29 cellular contexts compared by ENCODE assay signal in the genomic region with DNA sequence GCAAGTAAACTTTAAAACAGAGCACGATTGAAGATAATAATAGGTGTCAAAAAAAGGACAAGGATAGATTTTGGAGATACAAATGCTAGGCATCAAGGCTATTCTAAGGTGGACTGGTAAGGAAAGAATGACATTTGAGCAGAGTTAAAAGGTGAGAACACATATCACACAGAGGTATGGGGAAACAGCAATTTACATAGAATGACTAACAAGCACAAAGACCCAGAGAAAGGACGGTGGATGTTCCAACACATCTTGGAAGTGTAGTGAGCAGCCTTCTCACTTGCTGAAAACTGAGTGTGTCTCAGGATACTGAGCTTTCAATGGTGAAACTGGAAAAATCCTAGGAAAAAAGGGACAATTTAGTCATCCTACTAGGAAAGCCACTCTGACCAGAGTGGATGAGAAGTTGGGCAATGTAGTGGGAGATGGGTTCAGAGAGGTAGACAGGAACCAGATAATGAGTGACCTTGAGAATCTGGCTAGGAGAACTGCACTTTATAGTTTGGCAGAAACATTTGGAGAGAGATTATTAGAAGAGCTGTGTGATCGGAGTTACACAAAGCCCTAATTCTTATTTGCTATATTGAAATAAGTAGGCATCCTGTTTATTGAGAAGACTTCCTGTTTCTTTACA.
DNase-seq lines count a peak whose midpoint lies in the region; ATAC-seq and TF ChIP-seq lines count a peak whose summit lies in the region.
"Had no signal": no experiment of that assay in that cellular context is flagged by ENCODE, and none has a peak within 500 bp of the region (broad histone marks: within the 10 kb centered on the region; RNA-seq: fewer than 3 reads in every experiment).

No MANE protein-coding gene starts in this region.

- H3K4me2 ChIP-seq in mammary epithelial cell (ENCODE audit: insufficient read depth, low read depth, low read length), result no peak overlapping the region
- H3K4me2 ChIP-seq: hepatocyte, KMS-11 had no signal

- peak; percentile 22 for DNase-seq in mammary epithelial cell
- no peak for DNase-seq in MCF 10A (ENCODE audit: unreplicated experiment)
- DNase-seq in choroid plexus epithelial cell (ENCODE audit: low read depth), result peak; percentile 60
- no peak for DNase-seq in right lobe of liver
- DNase-seq in aorta, result no peak
- no peak for DNase-seq in A673 (ENCODE audit: low spot score)
- DNase-seq in CD8-positive, alpha-beta T cell, result no peak
- DNase-seq in NCI-H510A (lab: John Stamatoyannopoulos, UW), result no peak
- DNase-seq: 8988T; activated CD4-positive, alpha-beta T cell treated with anti-CD3 and anti-CD28 coated beads for 4 hours; activated CD8-positive, alpha-beta memory T cell treated with anti-CD3 and anti-CD28 coated beads for 24 hours; activated gamma-delta T cell; DMS153; effector memory CD4-positive, alpha-beta T cell; gastrocnemius medialis; GDM1; NCI-H1436; NCI-H2081 treated with DMSO at 0.1 percent for 48 hours; NCI-H446; small intestine; stimulated activated CD4-positive, alpha-beta T cell treated with anti-CD3 and anti-CD28 coated beads, Interleukin-1b, Interleukin-23, amount 100 ng/mL, for 48 hours; stimulated activated CD8-positive, alpha-beta memory T cell treated with anti-CD3 and anti-CD28 coated beads, Interleukin-4, amount 100 ng/mL, for 48 hours; stomach; tibial artery had no signal

- H3K4me1 Mint-ChIP-seq in MCF 10A (ENCODE audit: insufficient read depth, unreplicated experiment), result peaks cover 24% of the 10 kb centered on the region
- no peaks in the 10 kb centered on the region for H3K4me1 Mint-ChIP-seq in CD8-positive, alpha-beta T cell (ENCODE audit: low read depth)

- no peaks in the 10 kb centered on the region for H3K9me3 Mint-ChIP-seq in MCF 10A (ENCODE audit: unreplicated experiment)
- H3K9me3 Mint-ChIP-seq in CD8-positive, alpha-beta T cell, result peaks cover 18% of the 10 kb centered on the region

- intact Hi-C loops in mammary epithelial cell (cut with micrococcal nuclease) (no loop called here), MCF 10A (cut with micrococcal nuclease) (no loop called here), right lobe of liver (cut with DNase I) (no loop called here), aorta (cut with DNase I) (no loop called here), A673 (cut with micrococcal nuclease; ENCODE audit: unreplicated experiment) (no loop called here)
- intact Hi-C loops in CD8-positive, alpha-beta T cell (cut with DNase I, micrococcal nuclease), result no loop called here

- H3K27me3 ChIP-seq in mammary epithelial cell (ENCODE audit: insufficient read depth, low read length) (no peaks in the 10 kb centered on the region), right lobe of liver (no peaks in the 10 kb centered on the region), aorta (ENCODE audit: control insufficient read depth in 1 of 2, insufficient read depth in 2 of 2, low read length in 1 of 2) (no peaks in the 10 kb centered on the region), A673 (replicated peaks; ENCODE audit: insufficient read depth, low read depth, low read length, poor library complexity) (peaks cover 5% of the 10 kb centered on the region)
- H3K27me3 ChIP-seq in CD8-positive, alpha-beta T cell (ENCODE audit: insufficient read depth, low read length), result no peaks in the 10 kb centered on the region
- H3K27me3 ChIP-seq: gastrocnemius medialis, hepatocyte, stomach, tibial artery had no signal

- in situ Hi-C loops in mammary epithelial cell (cut with MboI; ENCODE audit: low sequenced_read_pairs in 2 of 2), result no loop called here

- peak overlapping the region; percentile 4 for H3K27ac ChIP-seq in mammary epithelial cell (ENCODE audit: insufficient read depth, low read depth, low read length)
- no peak overlapping the region for H3K27ac ChIP-seq in right lobe of liver
- H3K27ac ChIP-seq in aorta (ENCODE audit: low read depth in 1 of 2, low read length in 2 of 2), result peak overlapping the region; percentile 43 to 57
- no peak overlapping the region for H3K27ac ChIP-seq in A673 (ENCODE audit: low read depth, low read length, poor library complexity, severe bottlenecking)
- no peak overlapping the region for H3K27ac ChIP-seq in CD8-positive, alpha-beta T cell (ENCODE audit: low read depth, low read length)
- H3K27ac ChIP-seq: gastrocnemius medialis, hepatocyte, KMS-11, stomach, tibial artery, VCaP had no signal

- dilution Hi-C loops in mammary epithelial cell (cut with HindIII; ENCODE audit: low sequenced_read_pairs), result no loop called here

- peaks cover 31% of the 10 kb centered on the region for H3K4me1 ChIP-seq in mammary epithelial cell (ENCODE audit: insufficient read depth, low read length)
- H3K4me1 ChIP-seq in right lobe of liver, result peaks cover 0 to 5% (median 0%) of the 10 kb centered on the region in 4 donors
- peaks cover 5 to 8% of the 10 kb centered on the region in 2 donors for H3K4me1 ChIP-seq in aorta (ENCODE audit: control insufficient read depth in 1 of 2, insufficient read depth in 2 of 2, low read length in 2 of 2)
- H3K4me1 ChIP-seq in A673 (ENCODE audit: insufficient read depth, low read length, poor library complexity, severe bottlenecking), result no peaks in the 10 kb centered on the region
- no peaks in the 10 kb centered on the region for H3K4me1 ChIP-seq in CD8-positive, alpha-beta T cell (ENCODE audit: insufficient read depth, low read length)
- H3K4me1 ChIP-seq: gastrocnemius medialis, HAP-1, stomach had no signal

- no peak overlapping the region for H3K4me3 ChIP-seq in mammary epithelial cell (replicated peaks in 1 of 3; ENCODE audit: insufficient read depth in 1 of 3, low read depth in 2 of 3, low read length in 3 of 3)
- no peak overlapping the region for H3K4me3 ChIP-seq in choroid plexus epithelial cell (ENCODE audit: low read depth, low read length)
- H3K4me3 ChIP-seq in right lobe of liver, result no peak overlapping the region
- no peak overlapping the region for H3K4me3 ChIP-seq in aorta (ENCODE audit: low read length in 2 of 2)
- no peak overlapping the region for H3K4me3 ChIP-seq in A673 (ENCODE audit: low read depth, low read length, poor library complexity, severe bottlenecking)
- H3K4me3 ChIP-seq in CD8-positive, alpha-beta T cell (ENCODE audit: low read depth, low read length), result no peak overlapping the region
- H3K4me3 ChIP-seq: gastrocnemius medialis, HAP-1, hepatocyte, stomach, tibial artery had no signal

- H3K9ac ChIP-seq in mammary epithelial cell (ENCODE audit: insufficient read depth, low read length), result no peak overlapping the region
- H3K9ac ChIP-seq: KMS-11 had no signal

- H3K79me2 ChIP-seq in mammary epithelial cell (ENCODE audit: insufficient read depth, low read length), result no peaks in the 10 kb centered on the region
- H3K79me2 ChIP-seq: hepatocyte had no signal

- H3K36me3 Mint-ChIP-seq in MCF 10A (ENCODE audit: insufficient read depth, unreplicated experiment), result no peaks in the 10 kb centered on the region
- H3K36me3 Mint-ChIP-seq in CD8-positive, alpha-beta T cell, result no peaks in the 10 kb centered on the region

- 92% methylated on average over 3 of the region's 3 CpGs for WGBS in mammary epithelial cell (ENCODE audit: low coverage, missing lambda C conversion rate)
- 45% methylated on average over 3 of the region's 3 CpGs for WGBS in right lobe of liver (ENCODE audit: insufficient coverage, low coverage, low lambda C conversion rate, missing lambda C conversion rate)
- 34 to 45% methylated on average over 3 of the region's 3 CpGs for WGBS in aorta, 2 donors

- no peak for TF ChIP-seq POLR2A in right lobe of liver (IDR thresholded peaks at IDR 0.05)

- H3K9me3 ChIP-seq in mammary epithelial cell (replicated peaks; ENCODE audit: insufficient read depth, low read length) (no peaks in the 10 kb centered on the region), right lobe of liver (no peaks in the 10 kb centered on the region), aorta (ENCODE audit: control insufficient read depth, low read length) (no peaks in the 10 kb centered on the region), A673 (ENCODE audit: low read depth, low read length, poor library complexity, severe bottlenecking) (no peaks in the 10 kb centered on the region)
- H3K9me3 ChIP-seq in CD8-positive, alpha-beta T cell (ENCODE audit: low read length), result no peaks in the 10 kb centered on the region
- H3K9me3 ChIP-seq: gastrocnemius medialis, HAP-1, stomach, tibial artery had no signal

- no peak overlapping the region for H3K4me3 Mint-ChIP-seq in MCF 10A (ENCODE audit: unreplicated experiment)
- no peak overlapping the region for H3K4me3 Mint-ChIP-seq in CD8-positive, alpha-beta T cell
- H3K4me3 Mint-ChIP-seq: T-helper 2 cell treated with Interferon-gamma antibody and Interleukin-4, amounts not matched to agents 5 μg/mL and 100 μg/mL, for 36 hours had no signal

- H4K20me1 ChIP-seq in mammary epithelial cell (ENCODE audit: insufficient read depth, low read length), result no peaks in the 10 kb centered on the region

- no TSS peak for BruUV-seq in mammary epithelial cell (replicated peaks; lab: Mats Ljungman, UMichigan)
- no TSS peak for BruUV-seq in MCF 10A (replicated peaks; lab: Mats Ljungman, UMichigan)
- no TSS peak for BruUV-seq in A673 (replicated peaks; lab: Mats Ljungman, UMichigan)

- no peak overlapping the region for H3K27ac Mint-ChIP-seq in MCF 10A (ENCODE audit: low read depth, unreplicated experiment)
- no peak overlapping the region for H3K27ac Mint-ChIP-seq in CD8-positive, alpha-beta T cell
- H3K27ac Mint-ChIP-seq: T-helper 2 cell treated with Interferon-gamma antibody and Interleukin-4, amounts not matched to agents 5 μg/mL and 100 μg/mL, for 36 hours had no signal

- TF ChIP-seq CTCF in mammary epithelial cell (conservative IDR thresholded peaks at IDR 0.05 in 1 of 2, IDR thresholded peaks at IDR 0.05 in 1 of 2; ENCODE audit: extremely low read depth in 1 of 2, insufficient read depth in 1 of 2, low read depth in 1 of 2, low read length in 2 of 2) (no peak), MCF 10A (IDR thresholded peaks at IDR 0.05; ENCODE audit: unreplicated experiment) (no peak), choroid plexus epithelial cell (conservative IDR thresholded peaks at IDR 0.05; ENCODE audit: low read depth, low read length) (no peak), right lobe of liver (IDR thresholded peaks at IDR 0.05) (no peak), A673 (conservative IDR thresholded peaks at IDR 0.05; ENCODE audit: low read depth, low read length) (no peak)
- no peak for TF ChIP-seq CTCF in CD8-positive, alpha-beta T cell (IDR thresholded peaks at IDR 0.05)

- H2AFZ ChIP-seq in mammary epithelial cell (ENCODE audit: low read depth, low read length), result peak overlapping the region; percentile 5
- H2AFZ ChIP-seq: hepatocyte had no signal

- H3K36me3 ChIP-seq in mammary epithelial cell (ENCODE audit: insufficient read depth, low read length) (no peaks in the 10 kb centered on the region), right lobe of liver (no peaks in the 10 kb centered on the region), aorta (ENCODE audit: control insufficient read depth in 1 of 2, insufficient read depth in 2 of 2, low read length in 1 of 2) (no peaks in the 10 kb centered on the region), A673 (ENCODE audit: insufficient read depth, low read length, poor library complexity, severe bottlenecking) (no peaks in the 10 kb centered on the region)
- H3K36me3 ChIP-seq in CD8-positive, alpha-beta T cell (ENCODE audit: insufficient read depth, low read length), result no peaks in the 10 kb centered on the region
- H3K36me3 ChIP-seq: gastrocnemius medialis, HAP-1, stomach, tibial artery had no signal

- ATAC-seq in right lobe of liver, result peak in 3 of 4 donors; percentile 28 to 56 (median 55)
- no peak for ATAC-seq in aorta (ENCODE audit: low FRiP score)
- ATAC-seq in CD8-positive, alpha-beta T cell, result no peak
- ATAC-seq: gastrocnemius medialis had no signal

- no peaks in the 10 kb centered on the region for H3K27me3 Mint-ChIP-seq in MCF 10A (ENCODE audit: insufficient read depth, unreplicated experiment)
- H3K27me3 Mint-ChIP-seq in CD8-positive, alpha-beta T cell (ENCODE audit: low read depth), result no peaks in the 10 kb centered on the region

- POLR2A ChIA-PET in MCF 10A (lab: Yijun Ruan, JAX), result no interaction called here
- POLR2A ChIA-PET in A673 (lab: Charles Lee; ENCODE audit: low non-redundant PET), result no interaction called here
- POLR2A ChIA-PET in CD8-positive, alpha-beta T cell (lab: Charles Lee), result no interaction called here

- CTCF ChIA-PET in mammary epithelial cell (lab: Charles Lee; ENCODE audit: low non-redundant PET), result no interaction called here
- CTCF ChIA-PET in MCF 10A (lab: Yijun Ruan, JAX), result interaction anchor here (1.0 to 1.2 kb wide), 2 partner anchors 11 to 19 kb away, joined by 3 read pairs; no protein-coding TSS in a partner anchor
- CTCF ChIA-PET in A673 (lab: Charles Lee), result no interaction called here
- CTCF ChIA-PET in CD8-positive, alpha-beta T cell (lab: Charles Lee), result no interaction called here

Comparison
In these comparisons a context has a peak if more than half of its experiments do, and no peak if none do; other contexts are left out.
1. DNase-seq: peak in mammary epithelial cell (single experiment) and choroid plexus epithelial cell (single experiment); none in MCF 10A (single experiment), right lobe of liver (0 of 3), aorta (0 of 2), A673 (single experiment), CD8-positive, alpha-beta T cell (0 of 7) and NCI-H510A (single experiment).
2. H3K27ac ChIP-seq: peak in mammary epithelial cell (single experiment) and aorta (2 of 2); none in right lobe of liver (0 of 3), A673 (single experiment) and CD8-positive, alpha-beta T cell (single experiment).
3. ATAC-seq: peak in right lobe of liver (3 of 4); none in aorta (single experiment) and CD8-positive, alpha-beta T cell (single experiment).